20 cellular contexts compared by ENCODE assay signal in genomic region chr7:128876586-128876977, GRCh38. TPM values are rescaled to one million over a fixed set of nuclear protein-coding genes. Genes with fewer than 3 reads are reported as not detected.
DNase-seq lines count a peak whose midpoint lies in the region; ATAC-seq and TF ChIP-seq lines count a peak whose summit lies in the region.
"Had no signal": no experiment of that assay in that cellular context is flagged by ENCODE, and none has a peak within 500 bp of the region (broad histone marks: within the 10 kb centered on the region; RNA-seq: fewer than 3 reads in every experiment).

No MANE protein-coding gene starts in this region.

- TF ChIP-seq CTCF in mucosa of descending colon (IDR thresholded peaks at IDR 0.05), result no peak
- no peak for TF ChIP-seq CTCF in WTC11 (IDR thresholded peaks at IDR 0.05)

- WGBS in aorta, 2 donors, result 90 to 95% methylated on average over 5 of the region's 5 CpGs

- no peaks in the 10 kb centered on the region for H3K4me1 Mint-ChIP-seq in WTC11
- H3K4me1 Mint-ChIP-seq: CD8-positive, alpha-beta memory T cell had no signal

- H3K9me3 ChIP-seq in mucosa of descending colon (no peaks in the 10 kb centered on the region), aorta (ENCODE audit: control insufficient read depth, low read length) (no peaks in the 10 kb centered on the region)
- H3K9me3 ChIP-seq: A549, SJCRH30 had no signal

- H3K9me3 Mint-ChIP-seq in WTC11, result no peaks in the 10 kb centered on the region
- H3K9me3 Mint-ChIP-seq: CD8-positive, alpha-beta memory T cell; HFFc6 had no signal

- ATAC-seq in left ventricle myocardium superior, result no peak
- ATAC-seq in left cardiac atrium, result no peak
- ATAC-seq in mucosa of descending colon, result peak; percentile 62
- ATAC-seq in aorta (ENCODE audit: low FRiP score), result no peak
- ATAC-seq in GM18870 (IDR thresholded peaks at IDR 0.05; ENCODE audit: unreplicated experiment), result no peak
- no peak for ATAC-seq in WTC11
- ATAC-seq: A549, PC-3 had no signal

- peaks cover 8% of the 10 kb centered on the region for H3K27me3 Mint-ChIP-seq in WTC11 (ENCODE audit: low read depth)

- no peak overlapping the region for H3K27ac ChIP-seq in aorta (ENCODE audit: low read depth in 1 of 2, low read length in 2 of 2)
- H3K27ac ChIP-seq: A549, RWPE1, SJCRH30 had no signal

- H3K27ac Mint-ChIP-seq in WTC11, result no peak overlapping the region
- H3K27ac Mint-ChIP-seq: CD8-positive, alpha-beta memory T cell; HFFc6 had no signal

- H3K36me3 ChIP-seq in mucosa of descending colon (ENCODE audit: low read depth), result no peaks in the 10 kb centered on the region
- H3K36me3 ChIP-seq in aorta (ENCODE audit: control insufficient read depth in 1 of 2, insufficient read depth in 2 of 2, low read length in 1 of 2), result no peaks in the 10 kb centered on the region
- H3K36me3 ChIP-seq: SJCRH30 had no signal

- no peak overlapping the region for H3K4me3 ChIP-seq in mucosa of descending colon
- no peak overlapping the region for H3K4me3 ChIP-seq in aorta (ENCODE audit: low read length in 2 of 2)
- H3K4me3 ChIP-seq: A549, SJCRH30 had no signal

- H3K4me1 ChIP-seq in mucosa of descending colon (ENCODE audit: low read depth) (peaks cover 13% of the 10 kb centered on the region), aorta (ENCODE audit: control insufficient read depth in 1 of 2, insufficient read depth in 2 of 2, low read length in 2 of 2) (no peaks in the 10 kb centered on the region)
- H3K4me1 ChIP-seq: A549, SJCRH30 had no signal

- DNase-seq in left ventricle myocardium superior, result peak; percentile 21
- DNase-seq in left cardiac atrium, result no peak
- DNase-seq in epidermal melanocyte (ENCODE audit: insufficient read length, low spot score), result peak; percentile 10
- peak; percentile 56 to 71 (median 71) for DNase-seq in mucosa of descending colon
- DNase-seq in aorta, result peak; percentile 25 to 53
- DNase-seq in AML-193 (lab: John Stamatoyannopoulos, UW), result no peak
- no peak for DNase-seq in WTC11 (ENCODE audit: low spot score)
- DNase-seq: HFFc6, KG1, MV-4-11, NCI-H187, NCI-H226, NCI-H524, NCI-H82, PC-3, SJCRH30 had no signal

- H3K27me3 ChIP-seq in aorta (ENCODE audit: control insufficient read depth in 1 of 2, insufficient read depth in 2 of 2, low read length in 1 of 2), result no peaks in the 10 kb centered on the region
- H3K27me3 ChIP-seq: SJCRH30 had no signal

- intact Hi-C loops in left ventricle myocardium superior (cut with micrococcal nuclease) (no loop called here), left cardiac atrium (cut with DNase I) (no loop called here), mucosa of descending colon (cut with DNase I, micrococcal nuclease) (no loop called here), aorta (cut with DNase I) (no loop called here)

- POLR2A ChIA-PET in WTC11 (lab: Charles Lee), result no interaction called here

- no peaks in the 10 kb centered on the region for H3K36me3 Mint-ChIP-seq in WTC11
- H3K36me3 Mint-ChIP-seq: CD8-positive, alpha-beta memory T cell had no signal

- no peak overlapping the region for H3K4me3 Mint-ChIP-seq in WTC11
- H3K4me3 Mint-ChIP-seq: CD8-positive, alpha-beta memory T cell; HFFc6 had no signal

- CTCF ChIA-PET in WTC11 (lab: Charles Lee), result interaction anchor here (0.7 kb wide), 1 partner anchor 93 kb away, joined by 3 read pairs; no protein-coding TSS in a partner anchor

TF ChIP-seq in WTC11, 78 proteins besides CTCF, POLR2A, EP300 and RAD21:
- TF ChIP-seq TCF7 (CRISPR knock-in tag; IDR thresholded peaks at IDR 0.05; ENCODE audit: low read depth), result no peak

RNA-seq across cellular contexts. Expression of gene ATP6V1F, which starts 13.9 kb away (rescaled TPM):
- total RNA-seq in left ventricle myocardium superior (115 TPM), left cardiac atrium (100 to 1,000 TPM; 117 to 119 TPM), mucosa of descending colon (10 to 100 TPM; 55.6 to 85.5 (median 82.4) TPM), aorta (10 to 100 TPM; 83.7 to 84.8 TPM), WTC11 (2021) (117 to 121 TPM (median 120 TPM) in 3 replicates)
- 100 to 1,000 TPM; 120 to 270 TPM for polyA plus RNA-seq in aorta

RNA-seq across cellular contexts. Expression of gene KCP, which starts 33.9 kb away (rescaled TPM):
- total RNA-seq in left ventricle myocardium superior, result 0.12 TPM
- total RNA-seq in left cardiac atrium, result under 1 TPM; 0.31 to 0.50 TPM
- total RNA-seq in mucosa of descending colon, result 1 to 10 TPM in 2 of 3 donors, under 1 TPM in 1; 0.47 to 1.7 (median 1.4) TPM
- 1 to 10 TPM; 2.1 to 6.1 TPM for total RNA-seq in aorta
- under 1 TPM in 1 of 2 donors, not detected in 1; 0.15 TPM for polyA plus RNA-seq in aorta
- total RNA-seq in WTC11 (2021), result 2.5 to 2.9 TPM (median 2.7 TPM) in 3 replicates
- polyA plus RNA-seq: CD8-positive, alpha-beta memory T cell had no signal

RNA-seq across cellular contexts. Expression of gene FLNC, which starts 46.4 kb away (rescaled TPM):
- total RNA-seq in left ventricle myocardium superior, result 591 TPM
- 100 to 1,000 TPM; 226 to 257 TPM for total RNA-seq in left cardiac atrium
- 100 to 1,000 TPM in 1 of 3 donors, 10 to 100 TPM in 1, 1 to 10 TPM in 1; 6.9 to 267 (median 15.0) TPM for total RNA-seq in mucosa of descending colon
- total RNA-seq in aorta, result 100 to 1,000 TPM; 135 to 245 TPM
- 10 to 100 TPM in 1 of 2 donors, 1 to 10 TPM in 1; 7.8 to 18.3 TPM for polyA plus RNA-seq in aorta
- 6.3 to 8.0 TPM (median 6.8 TPM) in 3 replicates for total RNA-seq in WTC11 (2021)
- total RNA-seq: CD8-positive, alpha-beta memory T cell had no signal
- polyA plus RNA-seq: CD8-positive, alpha-beta memory T cell had no signal

Comparison
In these comparisons a context has a peak if more than half of its experiments do, and no peak if none do; other contexts are left out.
1. DNase-seq: peak in left ventricle myocardium superior (single experiment), epidermal melanocyte (single experiment), mucosa of descending colon (3 of 3) and aorta (2 of 2); none in left cardiac atrium (single experiment), AML-193 (0 of 2) and WTC11 (single experiment).